In the genomic region with DNA sequence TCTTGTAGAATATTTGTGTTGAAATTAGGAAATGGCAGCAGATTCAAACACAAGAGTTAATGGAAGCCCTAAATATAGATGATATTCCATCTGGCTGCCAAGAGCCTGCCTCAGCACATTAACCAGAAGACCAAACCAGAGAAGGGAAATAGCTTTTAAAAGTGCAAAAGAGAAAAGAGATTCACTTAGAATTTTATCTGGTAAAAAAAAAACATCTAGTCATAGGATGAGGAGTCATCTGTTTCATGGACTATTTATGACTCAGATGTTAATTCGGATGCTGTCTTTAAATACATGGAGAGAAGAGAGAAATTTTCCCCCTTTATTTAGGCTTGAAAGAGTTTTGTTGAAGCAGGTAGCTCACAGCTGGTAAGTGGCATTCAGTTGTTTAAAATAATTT, we compare ENCODE assay signal across 12 cellular contexts.
A peak's percentile ranks its signal among the peaks of the same experiment; 100 is the strongest.
DNase-seq lines count a peak whose midpoint lies in the region; ATAC-seq and TF ChIP-seq lines count a peak whose summit lies in the region.
"Had no signal": no experiment of that assay in that cellular context is flagged by ENCODE, and none has a peak within 500 bp of the region (broad histone marks: within the 10 kb centered on the region; RNA-seq: fewer than 3 reads in every experiment).

No MANE protein-coding gene starts in this region.

- no CpG with 5 or more reads among the region's 1 CpG for WGBS in neuronal stem cell (ENCODE audit: extremely low coverage in 2 of 2, insufficient read length in 2 of 2, insufficient replicate concordance in 1 of 2), 2 donors

- peak overlapping the region; percentile 6; the same call in 1 of the 2 replicates for H3K4me3 ChIP-seq in ACC112 (ENCODE audit: low read depth, low read length)
- peak overlapping the region; percentile 42 for H3K4me3 ChIP-seq in SK-N-MC
- no peak overlapping the region for H3K4me3 ChIP-seq in fibroblast of lung (replicated peaks in 1 of 4; ENCODE audit: control extremely low read depth in 1 of 4, insufficient read depth in 1 of 4, low read depth in 3 of 4, low read length in 4 of 4)
- no peak overlapping the region for H3K4me3 ChIP-seq in neuronal stem cell (ENCODE audit: low read length in 2 of 2)
- H3K4me3 ChIP-seq in H7 (ENCODE audit: insufficient read depth, low read depth, low read length), result no peak overlapping the region

- no peaks in the 10 kb centered on the region for H3K4me1 Mint-ChIP-seq in activated CD4-positive, alpha-beta memory T cell treated with anti-CD3 and anti-CD28 coated beads for 36 hours (ENCODE audit: low read depth)
- H3K4me1 Mint-ChIP-seq: central memory CD8-positive, alpha-beta T cell had no signal

- H2BK120ac ChIP-seq in neuronal stem cell (ENCODE audit: low read depth, low read length), result no peak overlapping the region

- peak overlapping the region; percentile 78 for H3K27ac ChIP-seq in ACC112 (ENCODE audit: low read depth, low read length)
- H3K27ac ChIP-seq in SK-N-MC, result peak overlapping the region; percentile 96
- H3K27ac ChIP-seq in fibroblast of lung (ENCODE audit: insufficient read depth, low read length), result peak overlapping the region; percentile 1
- H3K27ac ChIP-seq in neuronal stem cell (replicated peaks; ENCODE audit: low read length), result no peak overlapping the region

- no peak overlapping the region for H3K9ac ChIP-seq in SK-N-MC (ENCODE audit: insufficient read length)
- H3K9ac ChIP-seq in fibroblast of lung (ENCODE audit: insufficient read depth, low read length), result no peak overlapping the region
- H3K9ac ChIP-seq in neuronal stem cell (ENCODE audit: low read depth, low read length, poor library complexity), result no peak overlapping the region

- no peaks in the 10 kb centered on the region for H3K27me3 Mint-ChIP-seq in activated CD4-positive, alpha-beta memory T cell treated with anti-CD3 and anti-CD28 coated beads for 36 hours
- H3K27me3 Mint-ChIP-seq: central memory CD8-positive, alpha-beta T cell had no signal

- no peak overlapping the region for H3K4me3 Mint-ChIP-seq in activated CD4-positive, alpha-beta memory T cell treated with anti-CD3 and anti-CD28 coated beads for 36 hours
- H3K4me3 Mint-ChIP-seq: central memory CD8-positive, alpha-beta T cell had no signal

- no peaks in the 10 kb centered on the region for H3K79me2 ChIP-seq in ACC112 (ENCODE audit: control insufficient read depth, insufficient read depth, low read length, unreplicated experiment)
- H3K79me2 ChIP-seq in fibroblast of lung (ENCODE audit: control insufficient read depth, insufficient read depth, low read length), result no peaks in the 10 kb centered on the region

- no peak overlapping the region for H3K4ac ChIP-seq in neuronal stem cell (ENCODE audit: low read length)

- no peaks in the 10 kb centered on the region for H3K79me1 ChIP-seq in neuronal stem cell (ENCODE audit: low read depth, low read length)

- H2BK12ac ChIP-seq in neuronal stem cell (ENCODE audit: low read length), result no peak overlapping the region

- intact Hi-C loops in activated CD4-positive, alpha-beta memory T cell treated with anti-CD3 and anti-CD28 coated beads for 36 hours (cut with micrococcal nuclease), result no loop called here

- CTCF ChIA-PET in activated CD4-positive, alpha-beta memory T cell treated with anti-CD3 and anti-CD28 coated beads for 36 hours (lab: Charles Lee), result interaction anchor here (0.6 to 0.7 kb wide), 2 partner anchors 8 to 198 kb away, joined by 3 read pairs; no protein-coding TSS in a partner anchor

- peaks cover 51% of the 10 kb centered on the region for H3K4me1 ChIP-seq in ACC112 (ENCODE audit: control insufficient read depth, insufficient read depth, low read length, unreplicated experiment)
- H3K4me1 ChIP-seq in fibroblast of lung (ENCODE audit: control insufficient read depth, extremely low read depth, insufficient read depth, low read length), result peaks cover 19% of the 10 kb centered on the region
- H3K4me1 ChIP-seq in neuronal stem cell (ENCODE audit: control insufficient read depth in 2 of 2, insufficient read depth in 1 of 2, low read depth in 1 of 2, low read length in 2 of 2), result no peaks in the 10 kb centered on the region

- TF ChIP-seq CTCF in fibroblast of lung (conservative IDR thresholded peaks at IDR 0.05 in 1 of 2, IDR thresholded peaks at IDR 0.05 in 1 of 2; ENCODE audit: low read depth in 1 of 2, low read length in 2 of 2) (no peak), omental fat pad (IDR thresholded peaks at IDR 0.05) (no peak)

- no peak overlapping the region for H3K23ac ChIP-seq in neuronal stem cell (ENCODE audit: low read depth, low read length, poor library complexity)

- ATAC-seq in omental fat pad (ENCODE audit: low FRiP score), result peak; percentile 19

- no peaks in the 10 kb centered on the region for H3K9me3 Mint-ChIP-seq in activated CD4-positive, alpha-beta memory T cell treated with anti-CD3 and anti-CD28 coated beads for 36 hours
- H3K9me3 Mint-ChIP-seq: central memory CD8-positive, alpha-beta T cell had no signal

- H3K9me3 ChIP-seq in SK-N-MC (ENCODE audit: low read depth, low read length) (peaks cover 4% of the 10 kb centered on the region; the same call in 1 of the 2 replicates), fibroblast of lung (ENCODE audit: control insufficient read depth, insufficient read depth, low read depth, low read length) (no peaks in the 10 kb centered on the region), neuronal stem cell (replicated peaks in 1 of 2; ENCODE audit: control insufficient read depth in 2 of 2, insufficient read depth in 1 of 2, low read depth in 1 of 2, low read length in 2 of 2) (peaks cover 0 to 2% of the 10 kb centered on the region in 2 donors)

- H4K8ac ChIP-seq in neuronal stem cell (ENCODE audit: low read depth, low read length), result no peak overlapping the region

- no peaks in the 10 kb centered on the region for H3K36me3 Mint-ChIP-seq in activated CD4-positive, alpha-beta memory T cell treated with anti-CD3 and anti-CD28 coated beads for 36 hours

- POLR2A ChIA-PET in activated CD4-positive, alpha-beta memory T cell treated with anti-CD3 and anti-CD28 coated beads for 36 hours (lab: Charles Lee), result no interaction called here

- H3K14ac ChIP-seq in neuronal stem cell (ENCODE audit: low read length), result no peak overlapping the region

- no peak overlapping the region for H2AK5ac ChIP-seq in neuronal stem cell (ENCODE audit: low read depth, low read length)

- no peak overlapping the region for H4K91ac ChIP-seq in neuronal stem cell (ENCODE audit: low read depth, low read length, poor library complexity)

- DNase-seq in SK-N-MC (ENCODE audit: low read depth, low spot score) (no peak), fibroblast of lung (ENCODE audit: low read depth in 2 of 2) (peak; percentile 51 to 72), omental fat pad (ENCODE audit: low spot score) (no peak), neuronal stem cell (ENCODE audit: low spot score) (no peak), HuH-7 (ENCODE audit: low spot score) (no peak), H7 (no peak)
- DNase-seq in activated CD4-positive, alpha-beta memory T cell treated with anti-CD3 and anti-CD28 coated beads for 36 hours, result no peak
- DNase-seq: ACHN, NCI-H69, nucleus accumbens had no signal

- H3K27me3 ChIP-seq in ACC112 (ENCODE audit: insufficient read depth, low read length) (no peaks in the 10 kb centered on the region), fibroblast of lung (ENCODE audit: control insufficient read depth, insufficient read depth, low read length) (no peaks in the 10 kb centered on the region), neuronal stem cell (ENCODE audit: control insufficient read depth in 3 of 3, insufficient read depth in 3 of 3, low read depth in 1 of 3, low read length in 3 of 3) (no peaks in the 10 kb centered on the region), H7 (ENCODE audit: control insufficient read depth, insufficient read depth, low read length) (no peaks in the 10 kb centered on the region)

- H2AFZ ChIP-seq in ACC112 (ENCODE audit: low read length, unreplicated experiment) (peak overlapping the region; percentile 11), fibroblast of lung (ENCODE audit: low read length) (no peak overlapping the region), neuronal stem cell (ENCODE audit: low read length) (no peak overlapping the region)

- no peak overlapping the region for H2BK15ac ChIP-seq in neuronal stem cell (ENCODE audit: low read length)

- H4K20me1 ChIP-seq in fibroblast of lung (ENCODE audit: control insufficient read depth, extremely low read depth, insufficient read depth, low read length), result no peaks in the 10 kb centered on the region

- no peak overlapping the region for H3K4me2 ChIP-seq in fibroblast of lung (ENCODE audit: extremely low read depth, insufficient read depth, low read length)
- no peak overlapping the region for H3K4me2 ChIP-seq in neuronal stem cell (ENCODE audit: insufficient read depth, low read length, poor library complexity, severe bottlenecking)

- H3K27ac Mint-ChIP-seq in activated CD4-positive, alpha-beta memory T cell treated with anti-CD3 and anti-CD28 coated beads for 36 hours, result no peak overlapping the region

- no peak overlapping the region for H3K18ac ChIP-seq in neuronal stem cell (ENCODE audit: low read length)

- no peak overlapping the region for H2BK5ac ChIP-seq in neuronal stem cell (ENCODE audit: low read length)

- H3K36me3 ChIP-seq in ACC112 (ENCODE audit: insufficient read depth, low read length) (no peaks in the 10 kb centered on the region), SK-N-MC (ENCODE audit: insufficient read depth, low read length) (no peaks in the 10 kb centered on the region; the same call in 1 of the 2 replicates), fibroblast of lung (ENCODE audit: control insufficient read depth, insufficient read depth, low read length) (no peaks in the 10 kb centered on the region), neuronal stem cell (replicated peaks in 1 of 2; ENCODE audit: control insufficient read depth in 2 of 2, insufficient read depth in 2 of 2, low read length in 2 of 2) (no peaks in the 10 kb centered on the region), H7 (replicated peaks; ENCODE audit: control insufficient read depth, insufficient read depth, low read length) (no peaks in the 10 kb centered on the region)

Comparison
In these comparisons a context has a peak if more than half of its experiments do, and no peak if none do; other contexts are left out.
1. H3K4me3 ChIP-seq: peak in ACC112 (single experiment) and SK-N-MC (single experiment); none in fibroblast of lung (0 of 4), neuronal stem cell (0 of 2) and H7 (single experiment).
2. DNase-seq: peak in fibroblast of lung (2 of 2); none in SK-N-MC (single experiment), omental fat pad (single experiment), neuronal stem cell (single experiment), HuH-7 (single experiment), activated CD4-positive, alpha-beta memory T cell treated with anti-CD3 and anti-CD28 coated beads for 36 hours (single experiment) and H7 (single experiment).